33 cellular contexts compared by ENCODE assay signal in genomic region chr18:45496746-45497145, GRCh38.
DNase-seq lines count a peak whose midpoint lies in the region; ATAC-seq, FAIRE-seq and TF ChIP-seq lines count a peak whose summit lies in the region.
"Had no signal": no experiment of that assay in that cellular context is flagged by ENCODE, and none has a peak within 500 bp of the region (broad histone marks: within the 10 kb centered on the region; RNA-seq: fewer than 3 reads in every experiment).

No MANE protein-coding gene starts in this region.

- H3K9me3 ChIP-seq in Peyer's patch (no peaks in the 10 kb centered on the region), small intestine (ENCODE audit: control insufficient read depth, low read depth) (no peaks in the 10 kb centered on the region)
- H3K9me3 ChIP-seq: A549; BE2C; BLaER1; BLaER1 treated with 17β-estradiol and CSF1 and Interleukin-3, amounts not matched to agents 10 nM and 100 nM; Caco-2 had no signal

- no peaks in the 10 kb centered on the region for H3K27me3 ChIP-seq in Peyer's patch
- no peaks in the 10 kb centered on the region for H3K27me3 ChIP-seq in small intestine (ENCODE audit: control insufficient read depth in 2 of 2, insufficient read depth in 2 of 2, low read length in 2 of 2)
- H3K27me3 ChIP-seq: BE2C; BLaER1; BLaER1 treated with 17β-estradiol and CSF1 and Interleukin-3, amounts not matched to agents 10 nM and 100 nM had no signal

- H3K27ac ChIP-seq in Peyer's patch: peak overlapping the region in 1 of 4 donors; percentile 19
- H3K27ac ChIP-seq in small intestine (ENCODE audit: low read depth in 1 of 2, low read length in 1 of 2): no peak overlapping the region
- H3K27ac ChIP-seq: 22Rv1; A549; BLaER1; BLaER1 treated with 17β-estradiol and CSF1 and Interleukin-3, amounts not matched to agents 10 nM and 100 nM; C4-2B had no signal

- intact Hi-C loops in left colon (cut with DNase I, micrococcal nuclease): no loop called here

- no peak for TF ChIP-seq POLR2A in Peyer's patch (IDR thresholded peaks at IDR 0.05)

- H3K4me3 ChIP-seq in Peyer's patch (no peak overlapping the region), small intestine (ENCODE audit: low read depth in 1 of 2, low read length in 2 of 2) (no peak overlapping the region)
- H3K4me3 ChIP-seq: A549; BLaER1; BLaER1 treated with 17β-estradiol and CSF1 and Interleukin-3, amounts not matched to agents 10 nM and 100 nM had no signal

- H3K4me1 ChIP-seq in Peyer's patch (no peaks in the 10 kb centered on the region), small intestine (ENCODE audit: control insufficient read depth in 2 of 2, insufficient read depth in 1 of 2, low read depth in 1 of 2, low read length in 1 of 2) (no peaks in the 10 kb centered on the region)
- H3K4me1 ChIP-seq: A549; BE2C; BLaER1; BLaER1 treated with 17β-estradiol and CSF1 and Interleukin-3, amounts not matched to agents 10 nM and 100 nM; Caco-2 had no signal

- FAIRE-seq in small intestine (lab: Jason Lieb, UNC): no peak
- FAIRE-seq: A204.1, A549, D721Med had no signal

- TF ChIP-seq CTCF in Peyer's patch (IDR thresholded peaks at IDR 0.05): no peak

- ATAC-seq in left colon (peak; percentile 48), HG03342 (IDR thresholded peaks at IDR 0.05; ENCODE audit: unreplicated experiment) (no peak)
- ATAC-seq: A549; CD8-positive, alpha-beta T cell had no signal

- H3K36me3 ChIP-seq in Peyer's patch (no peaks in the 10 kb centered on the region), small intestine (ENCODE audit: control insufficient read depth in 2 of 2, insufficient read depth in 2 of 2, low read length in 2 of 2) (no peaks in the 10 kb centered on the region)
- H3K36me3 ChIP-seq: BE2C; BLaER1; BLaER1 treated with 17β-estradiol and CSF1 and Interleukin-3, amounts not matched to agents 10 nM and 100 nM had no signal

- WGBS in small intestine, 3 donors: 54 to 88% (median 80%) methylated on average over 1 of the region's 1 CpG

- DNase-seq in Peyer's patch (peak in 2 of 3 donors; percentile 64 to 68), left colon (no peak), small intestine (peak; percentile 89), DMS114 treated with DMSO at 0.1 percent for 48 hours (lab: John Stamatoyannopoulos, UW; ENCODE audit: unreplicated experiment) (no peak), RPMI8226 (no peak)
- DNase-seq: 8988T; ACHN; AML-193; BE2C; C1 segment of cervical spinal cord; Caco-2; Calu3; CD4-positive, alpha-beta memory T cell; CD4-positive, alpha-beta T cell; CD4-positive, CD25-positive, alpha-beta regulatory T cell; CD8-positive, alpha-beta memory T cell; CD8-positive, alpha-beta T cell; COR-L47; DMS 273 treated with DMSO at 0.1 percent for 48 hours; DMS153; DMS53; DMS79; DMS79 treated with DMSO at 0.1 percent for 48 hours; DND-41; EL had no signal

Comparison
In these comparisons a context has a peak if more than half of its experiments do, and no peak if none do; other contexts are left out.
1. DNase-seq: peak in Peyer's patch (2 of 3) and small intestine (single experiment); none in left colon (0 of 2), DMS114 treated with DMSO at 0.1 percent for 48 hours (single experiment) and RPMI8226 (single experiment).